In genomic region chr1:53981220-53981619, GRCh38 we compare ENCODE assay signal across 20 cellular contexts. TPM values are rescaled to one million over a fixed set of nuclear protein-coding genes. Genes with fewer than 3 reads are reported as not detected.
"Had no signal": no experiment of that assay in that cellular context is flagged by ENCODE, and none has a peak within 500 bp of the region (broad histone marks: within the 10 kb centered on the region; RNA-seq: fewer than 3 reads in every experiment).

No MANE protein-coding gene starts in this region.

- H3K4me1 Mint-ChIP-seq: natural killer cell had no signal

- H3K27me3 Mint-ChIP-seq: activated CD8-positive, alpha-beta memory T cell treated with anti-CD3 and anti-CD28 coated beads, Interleukin-2, amount 10 ng/mL, durations not matched to agents 7 days and 5 days; stimulated activated naive CD8-positive, alpha-beta T cell treated with anti-CD3 and anti-CD28 coated beads, Interleukin-15, Interleukin-2, amounts not matched to agents 100 ng/mL and 50 ng/mL, for 24 hours had no signal

- H3K36me3 ChIP-seq: upper lobe of left lung had no signal

- H3K27me3 ChIP-seq: upper lobe of left lung had no signal

- DNase-seq: activated CD4-positive, alpha-beta T cell treated with anti-CD3 and anti-CD28 coated beads, Interleukin-2, amount 50 U/mL, for 48 hours; activated CD4-positive, CD25-positive, alpha-beta regulatory T cell treated with anti-CD3 and anti-CD28 coated beads, Interleukin-2, amount 50 U/mL, for 72 hours; activated CD8-positive, alpha-beta memory T cell treated with anti-CD3 and anti-CD28 coated beads, Interleukin-2, amount 10 ng/mL, durations not matched to agents 7 days and 5 days; activated naive CD8-positive, alpha-beta T cell treated with anti-CD3 and anti-CD28 coated beads, Interleukin-2, amount 10 ng/mL, durations not matched to agents 7 days and 5 days; activated T-cell treated with anti-CD3 and anti-CD28 coated beads, Interleukin-2, amount 50 U/mL, for 48 hours; aorta; hypothalamus; mucosa of descending colon; natural killer cell; nucleus accumbens; psoas muscle; stimulated activated CD4-positive, alpha-beta T cell treated with anti-CD3 and anti-CD28 coated beads, Interleukin-4, amount 100 ng/mL, for 1 hour; stimulated activated CD8-positive, alpha-beta memory T cell treated with anti-CD3 and anti-CD28 coated beads, Interleukin-4, amount 100 ng/mL, for 48 hours; T-helper 9 cell; upper lobe of left lung had no signal

- H3K9me3 ChIP-seq: mucosa of descending colon, psoas muscle, upper lobe of left lung had no signal

- H3K36me3 Mint-ChIP-seq: activated CD8-positive, alpha-beta memory T cell treated with anti-CD3 and anti-CD28 coated beads, Interleukin-2, amount 10 ng/mL, durations not matched to agents 7 days and 5 days; activated naive CD8-positive, alpha-beta T cell treated with anti-CD3 and anti-CD28 coated beads, Interleukin-2, amount 10 ng/mL, durations not matched to agents 7 days and 5 days; natural killer cell had no signal

- H3K27ac Mint-ChIP-seq: activated CD8-positive, alpha-beta memory T cell treated with anti-CD3 and anti-CD28 coated beads, Interleukin-2, amount 10 ng/mL, durations not matched to agents 7 days and 5 days; activated naive CD8-positive, alpha-beta T cell treated with anti-CD3 and anti-CD28 coated beads, Interleukin-2, amount 10 ng/mL, durations not matched to agents 7 days and 5 days; natural killer cell; stimulated activated naive CD8-positive, alpha-beta T cell treated with anti-CD3 and anti-CD28 coated beads, Interleukin-15, Interleukin-2, amounts not matched to agents 100 ng/mL and 50 ng/mL, for 24 hours had no signal

- ATAC-seq: activated CD8-positive, alpha-beta memory T cell treated with anti-CD3 and anti-CD28 coated beads, Interleukin-2, amount 10 ng/mL, durations not matched to agents 7 days and 5 days; mucosa of descending colon; natural killer cell had no signal

- H3K9me3 Mint-ChIP-seq: activated naive CD8-positive, alpha-beta T cell treated with anti-CD3 and anti-CD28 coated beads, Interleukin-2, amount 10 ng/mL, durations not matched to agents 7 days and 5 days; natural killer cell; stimulated activated naive CD8-positive, alpha-beta T cell treated with anti-CD3 and anti-CD28 coated beads, Interleukin-15, Interleukin-2, amounts not matched to agents 100 ng/mL and 50 ng/mL, for 24 hours had no signal

- H3K4me1 ChIP-seq: psoas muscle had no signal

- H3K27ac ChIP-seq: psoas muscle, upper lobe of left lung had no signal

- H3K4me3 ChIP-seq: lung, mucosa of descending colon had no signal

- H3K4me3 Mint-ChIP-seq: activated CD8-positive, alpha-beta memory T cell treated with anti-CD3 and anti-CD28 coated beads, Interleukin-2, amount 10 ng/mL, durations not matched to agents 7 days and 5 days; activated naive CD8-positive, alpha-beta T cell treated with anti-CD3 and anti-CD28 coated beads, Interleukin-2, amount 10 ng/mL, durations not matched to agents 7 days and 5 days; natural killer cell; stimulated activated naive CD8-positive, alpha-beta T cell treated with anti-CD3 and anti-CD28 coated beads, Interleukin-15, Interleukin-2, amounts not matched to agents 100 ng/mL and 50 ng/mL, for 24 hours had no signal

RNA-seq across cellular contexts. Expression of gene LDLRAD1, which starts 36.8 kb away (rescaled TPM):
- total RNA-seq: activated CD8-positive, alpha-beta memory T cell treated with anti-CD3 and anti-CD28 coated beads, Interleukin-2, amount 10 ng/mL, durations not matched to agents 7 days and 5 days; activated naive CD8-positive, alpha-beta T cell treated with anti-CD3 and anti-CD28 coated beads, Interleukin-2, amount 10 ng/mL, durations not matched to agents 7 days and 5 days; aorta; chondrocyte; endothelial cell of umbilical vein; natural killer cell; psoas muscle; temporal lobe had no signal
- polyA plus RNA-seq: aorta, endothelial cell of umbilical vein, psoas muscle had no signal
